ENCODE assay signal across 1 cellular context in the genomic region with DNA sequence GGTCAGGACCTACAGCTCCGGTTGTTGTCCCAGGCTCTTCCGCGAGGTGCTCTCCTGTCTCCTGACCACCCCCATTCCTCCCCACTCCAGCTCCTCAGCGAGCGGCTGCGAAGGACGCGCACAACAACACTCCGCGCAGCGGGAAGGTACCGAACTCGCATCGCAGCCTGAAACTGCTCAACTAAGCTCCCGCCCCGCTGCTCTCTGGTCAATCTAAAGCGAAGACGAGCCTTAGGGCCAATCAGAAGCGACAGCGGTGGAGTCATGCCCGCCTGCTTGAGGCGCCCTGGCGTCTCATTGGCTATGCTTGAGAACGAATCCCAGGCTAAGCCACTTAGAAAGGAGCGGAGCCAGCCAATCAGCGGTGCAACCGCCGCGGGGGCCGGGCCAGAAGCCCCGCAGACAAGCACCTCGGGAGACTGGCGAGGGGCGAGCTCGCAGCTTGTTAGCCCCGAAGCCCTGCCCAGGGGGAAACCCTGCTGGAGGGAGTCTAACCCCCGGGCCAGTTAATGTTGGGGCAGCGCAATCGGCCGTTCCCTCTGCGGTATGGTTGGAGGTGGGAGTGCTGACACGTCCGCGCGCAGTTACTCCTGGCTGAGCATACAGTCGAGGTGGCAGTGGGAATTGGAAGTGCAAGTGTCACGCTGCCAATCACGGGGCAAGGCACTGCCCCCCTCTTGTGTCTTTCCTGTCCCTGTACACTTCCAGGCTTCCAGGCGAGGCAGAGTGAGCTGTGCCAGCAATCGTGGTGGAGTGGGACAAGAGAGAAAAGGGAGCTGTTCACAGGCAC.
TF ChIP-seq lines count a peak whose summit lies in the region.

No MANE protein-coding gene starts in this region.

TF ChIP-seq in K562, 482 proteins besides CTCF, POLR2A, EP300 and RAD21 (continued from another document and continues in another):
- TF ChIP-seq PCBP1 (IDR thresholded peaks at IDR 0.05; ENCODE audit: low read depth, low read length, poor library complexity, severe bottlenecking) (peak; percentile 42), NFIX (CRISPR knock-in tag; IDR thresholded peaks at IDR 0.05; ENCODE audit: low read depth) (no peak), ZNF445 (CRISPR knock-in tag; IDR thresholded peaks at IDR 0.05; ENCODE audit: low read depth) (no peak), LARP7 (IDR thresholded peaks at IDR 0.05) (no peak), SRSF1 (IDR thresholded peaks at IDR 0.05; ENCODE audit: low read depth, low read length) (no peak), CREB1 (IDR thresholded peaks at IDR 0.05) (no peak), CREB1 (CRISPR knock-in tag; IDR thresholded peaks at IDR 0.05) (peak; percentile 39; the same call in 1 of the 2 replicates), RBFOX2 (IDR thresholded peaks at IDR 0.05; ENCODE audit: low read depth, low read length) (peak; percentile 68), ATF7 (IDR thresholded peaks at IDR 0.05) (peak; percentile 74), PHF8 (IDR thresholded peaks at IDR 0.05; ENCODE audit: borderline replicate concordance, low read length) (peak; percentile 41; the same call in 1 of the 2 replicates), KAT7 (CRISPR knock-in tag; IDR thresholded peaks at IDR 0.05; ENCODE audit: borderline replicate concordance) (no peak), SIX5 (IDR thresholded peaks at IDR 0.05; ENCODE audit: borderline replicate concordance in 1 of 2, insufficient read depth in 1 of 2, low read depth in 1 of 2, low read length in 2 of 2) (no peak), TEAD2 (tag; IDR thresholded peaks at IDR 0.05) (no peak), ETV6 (IDR thresholded peaks at IDR 0.05; ENCODE audit: borderline replicate concordance in 1 of 2, low read depth in 2 of 2, low read length in 1 of 2) (no peak), ETV6 (CRISPR knock-in tag; IDR thresholded peaks at IDR 0.05; ENCODE audit: borderline replicate concordance) (no peak), PBX2 (CRISPR knock-in tag; IDR thresholded peaks at IDR 0.05; ENCODE audit: low read depth) (peak; percentile 90), PBX2 (tag; conservative IDR thresholded peaks at IDR 0.05; ENCODE audit: low read depth) (peak; percentile 100), ZFP1 (CRISPR knock-in tag; IDR thresholded peaks at IDR 0.05) (no peak), ADNP (tag; IDR thresholded peaks at IDR 0.05) (no peak), NFATC3 (IDR thresholded peaks at IDR 0.05) (no peak), ZNF766 (CRISPR knock-in tag; conservative IDR thresholded peaks at IDR 0.05) (no peak), KDM1A (IDR thresholded peaks at IDR 0.05) (no peak), PHB2 (IDR thresholded peaks at IDR 0.05; ENCODE audit: low read depth) (no peak), RBM25 (IDR thresholded peaks at IDR 0.05; ENCODE audit: low read depth, low read length, severe bottlenecking) (peak; percentile 97), CBX8 (IDR thresholded peaks at IDR 0.05; ENCODE audit: borderline replicate concordance, extremely low read depth, low read depth, low read length, poor library complexity, severe bottlenecking) (no peak), CREM (IDR thresholded peaks at IDR 0.05; ENCODE audit: low read depth) (peak; percentile 66), LEF1 (IDR thresholded peaks at IDR 0.05) (peak; percentile 42; the same call in 1 of the 2 replicates), GTF3C2 (IDR thresholded peaks at IDR 0.05; ENCODE audit: borderline replicate concordance, extremely low read depth, insufficient read length) (peak; percentile 27), NKRF (IDR thresholded peaks at IDR 0.05; ENCODE audit: borderline replicate concordance) (no peak), ZNF354B (CRISPR knock-in tag; IDR thresholded peaks at IDR 0.05) (no peak), MEF2A (IDR thresholded peaks at IDR 0.05; ENCODE audit: control insufficient read depth, low read depth, low read length) (no peak), TBP (optimal IDR thresholded peaks at IDR 0.05; ENCODE audit: low read depth, low read length) (peak; percentile 52), STAT6 (CRISPR knock-in tag; IDR thresholded peaks at IDR 0.05) (no peak), JUND (IDR thresholded peaks at IDR 0.05; ENCODE audit: borderline replicate concordance, low read depth, low read length) (peak; percentile 25; the same call in 1 of the 2 replicates), JUND (tag; IDR thresholded peaks at IDR 0.05; ENCODE audit: borderline replicate concordance, low read depth, low read length) (no peak), HNRNPLL (IDR thresholded peaks at IDR 0.05; ENCODE audit: low read depth, low read length, poor library complexity, severe bottlenecking) (peak; percentile 54), CREB3 (tag; conservative IDR thresholded peaks at IDR 0.05; ENCODE audit: low read depth) (no peak), MBD2 (IDR thresholded peaks at IDR 0.05; ENCODE audit: borderline replicate concordance, low read depth) (peak; percentile 99), NFRKB (IDR thresholded peaks at IDR 0.05; ENCODE audit: low read depth) (no peak), THRAP3 (IDR thresholded peaks at IDR 0.05; ENCODE audit: borderline replicate concordance) (no peak), NR4A1 (CRISPR knock-in tag; IDR thresholded peaks at IDR 0.05) (no peak), NR4A1 (tag; IDR thresholded peaks at IDR 0.05) (no peak), E2F3 (CRISPR knock-in tag; IDR thresholded peaks at IDR 0.05) (no peak), HDAC2 (IDR thresholded peaks at IDR 0.05) (peak; percentile 31; the same call in 1 of the 2 replicates), MCM2 (IDR thresholded peaks at IDR 0.05; ENCODE audit: low read depth) (no peak), ZNF324 (CRISPR knock-in tag; IDR thresholded peaks at IDR 0.05) (no peak), KAT2B (IDR thresholded peaks at IDR 0.05; ENCODE audit: low read depth, low read length) (no peak)
- TF ChIP-seq, protein P1, sequence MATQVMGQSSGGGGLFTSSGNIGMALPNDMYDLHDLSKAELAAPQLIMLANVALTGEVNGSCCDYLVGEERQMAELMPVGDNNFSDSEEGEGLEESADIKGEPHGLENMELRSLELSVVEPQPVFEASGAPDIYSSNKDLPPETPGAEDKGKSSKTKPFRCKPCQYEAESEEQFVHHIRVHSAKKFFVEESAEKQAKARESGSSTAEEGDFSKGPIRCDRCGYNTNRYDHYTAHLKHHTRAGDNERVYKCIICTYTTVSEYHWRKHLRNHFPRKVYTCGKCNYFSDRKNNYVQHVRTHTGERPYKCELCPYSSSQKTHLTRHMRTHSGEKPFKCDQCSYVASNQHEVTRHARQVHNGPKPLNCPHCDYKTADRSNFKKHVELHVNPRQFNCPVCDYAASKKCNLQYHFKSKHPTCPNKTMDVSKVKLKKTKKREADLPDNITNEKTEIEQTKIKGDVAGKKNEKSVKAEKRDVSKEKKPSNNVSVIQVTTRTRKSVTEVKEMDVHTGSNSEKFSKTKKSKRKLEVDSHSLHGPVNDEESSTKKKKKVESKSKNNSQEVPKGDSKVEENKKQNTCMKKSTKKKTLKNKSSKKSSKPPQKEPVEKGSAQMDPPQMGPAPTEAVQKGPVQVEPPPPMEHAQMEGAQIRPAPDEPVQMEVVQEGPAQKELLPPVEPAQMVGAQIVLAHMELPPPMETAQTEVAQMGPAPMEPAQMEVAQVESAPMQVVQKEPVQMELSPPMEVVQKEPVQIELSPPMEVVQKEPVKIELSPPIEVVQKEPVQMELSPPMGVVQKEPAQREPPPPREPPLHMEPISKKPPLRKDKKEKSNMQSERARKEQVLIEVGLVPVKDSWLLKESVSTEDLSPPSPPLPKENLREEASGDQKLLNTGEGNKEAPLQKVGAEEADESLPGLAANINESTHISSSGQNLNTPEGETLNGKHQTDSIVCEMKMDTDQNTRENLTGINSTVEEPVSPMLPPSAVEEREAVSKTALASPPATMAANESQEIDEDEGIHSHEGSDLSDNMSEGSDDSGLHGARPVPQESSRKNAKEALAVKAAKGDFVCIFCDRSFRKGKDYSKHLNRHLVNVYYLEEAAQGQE (CRISPR knock-in tag; IDR thresholded peaks at IDR 0.05; ENCODE audit: low read depth): no peak
- TF ChIP-seq, protein P2, sequence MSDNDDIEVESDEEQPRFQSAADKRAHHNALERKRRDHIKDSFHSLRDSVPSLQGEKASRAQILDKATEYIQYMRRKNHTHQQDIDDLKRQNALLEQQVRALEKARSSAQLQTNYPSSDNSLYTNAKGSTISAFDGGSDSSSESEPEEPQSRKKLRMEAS (CRISPR knock-in tag; IDR thresholded peaks at IDR 0.05): 0 out of 2 replicates have a peak, but pooled peaks have one; percentile 25
- TF ChIP-seq, protein P3, sequence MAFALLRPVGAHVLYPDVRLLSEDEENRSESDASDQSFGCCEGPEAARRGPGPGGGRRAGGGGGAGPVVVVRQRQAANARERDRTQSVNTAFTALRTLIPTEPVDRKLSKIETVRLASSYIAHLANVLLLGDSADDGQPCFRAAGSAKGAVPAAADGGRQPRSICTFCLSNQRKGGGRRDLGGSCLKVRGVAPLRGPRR (CRISPR knock-in tag; IDR thresholded peaks at IDR 0.05): no peak
